ENCODE assay signal across 1 cellular context in the genomic region with DNA sequence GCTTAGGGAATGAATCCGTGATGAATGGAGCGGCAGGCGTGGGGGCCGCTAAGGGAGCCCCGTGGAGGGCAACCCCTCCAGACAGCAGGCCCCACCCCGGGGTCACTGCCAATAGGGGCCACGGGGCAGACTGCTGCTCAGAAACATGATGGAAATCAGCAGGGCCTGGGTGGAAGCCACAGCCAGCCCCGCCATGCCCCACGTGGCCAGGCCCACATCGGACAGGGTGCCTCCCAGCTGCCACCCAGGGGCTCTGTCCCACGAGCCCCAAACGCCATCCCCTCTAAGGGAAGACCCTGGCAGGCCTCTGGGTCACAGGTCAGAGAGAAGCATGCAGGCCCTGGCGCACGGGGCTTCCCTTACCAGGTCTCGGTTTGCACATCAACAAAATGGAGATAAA.
TF ChIP-seq lines count a peak whose summit lies in the region.

No MANE protein-coding gene starts in this region.

TF ChIP-seq in A549, 52 proteins besides CTCF, POLR2A, EP300 and RAD21 (continued from another document):
- TF ChIP-seq RFX5 (IDR thresholded peaks at IDR 0.05), result no peak
- TF ChIP-seq, protein P1, sequence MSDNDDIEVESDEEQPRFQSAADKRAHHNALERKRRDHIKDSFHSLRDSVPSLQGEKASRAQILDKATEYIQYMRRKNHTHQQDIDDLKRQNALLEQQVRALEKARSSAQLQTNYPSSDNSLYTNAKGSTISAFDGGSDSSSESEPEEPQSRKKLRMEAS (IDR thresholded peaks at IDR 0.05), result no peak
- TF ChIP-seq HDAC2 (IDR thresholded peaks at IDR 0.05), result no peak
- TF ChIP-seq HOXA7 (CRISPR knock-in tag; IDR thresholded peaks at IDR 0.05), result no peak
- TF ChIP-seq ZSCAN20 (CRISPR knock-in tag; IDR thresholded peaks at IDR 0.05), result no peak
- TF ChIP-seq NFE2L2 (conservative IDR thresholded peaks at IDR 0.05; ENCODE audit: low read length), result no peak
- TF ChIP-seq FOXS1 (CRISPR knock-in tag; IDR thresholded peaks at IDR 0.05), result no peak
- TF ChIP-seq JUNB (IDR thresholded peaks at IDR 0.05), result no peak
- TF ChIP-seq ZFP36 (IDR thresholded peaks at IDR 0.05; ENCODE audit: borderline replicate concordance, partially characterized antibody), result no peak
- TF ChIP-seq NPAS2 (CRISPR knock-in tag; IDR thresholded peaks at IDR 0.05; ENCODE audit: borderline replicate concordance), result no peak
- TF ChIP-seq, protein P2, sequence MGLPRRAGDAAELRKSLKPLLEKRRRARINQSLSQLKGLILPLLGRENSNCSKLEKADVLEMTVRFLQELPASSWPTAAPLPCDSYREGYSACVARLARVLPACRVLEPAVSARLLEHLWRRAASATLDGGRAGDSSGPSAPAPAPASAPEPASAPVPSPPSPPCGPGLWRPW (IDR thresholded peaks at IDR 0.05), result no peak
- no peak for TF ChIP-seq TP53 (CRISPR knock-in tag; IDR thresholded peaks at IDR 0.05)
